ENCODE assay signal across 28 cellular contexts in genomic region chr3:62566022-62566557, GRCh38.
"Had no signal": no experiment of that assay in that cellular context is flagged by ENCODE, and none has a peak within 500 bp of the region (broad histone marks: within the 10 kb centered on the region; RNA-seq: fewer than 3 reads in every experiment).

No MANE protein-coding gene starts in this region.

- H3K27ac ChIP-seq: cardiac muscle cell, dorsolateral prefrontal cortex, spleen, suprapubic skin had no signal

- ATAC-seq: activated CD4-positive, alpha-beta T cell treated with anti-CD3 and anti-CD28 coated beads for 36 hours; activated T-cell treated with anti-CD3 and anti-CD28 coated beads, Interleukin-2, amount 50 U/mL, for 72 hours; effector memory CD8-positive, alpha-beta T cell; left colon; right cardiac atrium had no signal

- H3K36me3 ChIP-seq: ascending aorta, spleen, suprapubic skin, tibial artery, upper lobe of right lung had no signal

- DNase-seq: activated CD4-positive, alpha-beta T cell treated with anti-CD3 and anti-CD28 coated beads for 36 hours; activated CD4-positive, alpha-beta T cell treated with anti-CD3 and anti-CD28 coated beads, Interleukin-2, amount 50 U/mL, for 4 hours; activated CD4-positive, CD25-positive, alpha-beta regulatory T cell; activated naive CD4-positive, alpha-beta T cell treated with anti-CD3 and anti-CD28 coated beads for 36 hours; activated naive CD8-positive, alpha-beta T cell treated with anti-CD3 and anti-CD28 coated beads, Interleukin-2, amount 10 ng/mL, durations not matched to agents 7 days and 5 days; activated T-cell treated with anti-CD3 and anti-CD28 coated beads for 4 hours; activated T-cell treated with anti-CD3 and anti-CD28 coated beads, Interleukin-2, amount 50 U/mL, for 72 hours; cerebellar nuclear complex; dorsolateral prefrontal cortex; effector memory CD8-positive, alpha-beta T cell; erythroblast; foreskin fibroblast; head of caudate nucleus; hippocampal formation; immature natural killer cell; kidney; left colon; mammary epithelial cell; posterior cingulate gyrus; right cardiac atrium; spleen; stimulated activated naive CD4-positive, alpha-beta T cell; tibial artery; upper lobe of right lung had no signal

- H3K4me1 ChIP-seq: spleen, suprapubic skin had no signal

- H3K9me3 ChIP-seq: ascending aorta, spleen, suprapubic skin, tibial artery, upper lobe of right lung had no signal

- H3K4me3 ChIP-seq: ascending aorta, cardiac muscle cell, coronary artery, dorsolateral prefrontal cortex, spleen, suprapubic skin, tibial artery, upper lobe of right lung had no signal

- H3K27me3 ChIP-seq: ascending aorta, cardiac muscle cell, spleen, suprapubic skin, tibial artery, upper lobe of right lung had no signal
